In genomic region chr15:77497942-77498361, GRCh38 we compare ENCODE assay signal across 10 cellular contexts.
DNase-seq lines count a peak whose midpoint lies in the region; ATAC-seq and TF ChIP-seq lines count a peak whose summit lies in the region.
"Had no signal": no experiment of that assay in that cellular context is flagged by ENCODE, and none has a peak within 500 bp of the region (broad histone marks: within the 10 kb centered on the region; RNA-seq: fewer than 3 reads in every experiment).

No MANE protein-coding gene starts in this region.

- no peaks in the 10 kb centered on the region for H3K36me3 ChIP-seq in iPS-20b (ENCODE audit: insufficient read depth, low read depth, low read length)

- ATAC-seq in HG03442 (IDR thresholded peaks at IDR 0.05; ENCODE audit: unreplicated experiment): no peak
- ATAC-seq: effector memory CD8-positive, alpha-beta T cell had no signal

- peak overlapping the region; percentile 50; the same call in 1 of the 2 replicates for H3K9ac ChIP-seq in iPS-20b (ENCODE audit: low read depth, low read length)

- H3K4me3 ChIP-seq in astrocyte of the spinal cord (ENCODE audit: low read depth, low read length): no peak overlapping the region
- H3K4me3 ChIP-seq in iPS-20b (ENCODE audit: low read length): no peak overlapping the region

- in situ Hi-C loops in astrocyte of the spinal cord (cut with HindIII; ENCODE audit: low sequenced_read_pairs): no loop called here

- no peak overlapping the region for H3K27ac ChIP-seq in iPS-20b (ENCODE audit: low read length)

- no peaks in the 10 kb centered on the region for H3K27me3 ChIP-seq in iPS-20b (ENCODE audit: insufficient read depth, low read length)

- DNase-seq in GM03348 (ENCODE audit: low spot score): peak; percentile 43
- DNase-seq in astrocyte of the spinal cord (ENCODE audit: low read depth, low spot score): peak; percentile 33
- DNase-seq in retina: peak; percentile 48
- DNase-seq in central memory CD4-positive, alpha-beta T cell: no peak
- DNase-seq in NCI-H2029 treated with DMSO at 0.1 percent for 48 hours (lab: John Stamatoyannopoulos, UW): no peak
- DNase-seq in EL: no peak
- DNase-seq: CD4-positive, alpha-beta memory T cell; effector memory CD8-positive, alpha-beta T cell had no signal

- H3K4me1 ChIP-seq in iPS-20b (ENCODE audit: insufficient read depth, low read length): peaks cover 25% of the 10 kb centered on the region; the same call in 1 of the 2 replicates

- no peak for TF ChIP-seq CTCF in astrocyte of the spinal cord (IDR thresholded peaks at IDR 0.05; ENCODE audit: low read depth, low read length)

- no peaks in the 10 kb centered on the region for H3K9me3 ChIP-seq in iPS-20b (ENCODE audit: insufficient read depth, low read depth, low read length)

Comparison
In these comparisons a context has a peak if more than half of its experiments do, and no peak if none do; other contexts are left out.
1. DNase-seq: peak in GM03348 (single experiment), astrocyte of the spinal cord (single experiment) and retina (single experiment); none in central memory CD4-positive, alpha-beta T cell (single experiment), NCI-H2029 treated with DMSO at 0.1 percent for 48 hours (single experiment) and EL (single experiment).